Comparison of ENCODE assay signal across 7 cellular contexts in genomic region chr10:22137542-22137941, GRCh38.
"Had no signal": no experiment of that assay in that cellular context is flagged by ENCODE, and none has a peak within 500 bp of the region (broad histone marks: within the 10 kb centered on the region; RNA-seq: fewer than 3 reads in every experiment).

No MANE protein-coding gene starts in this region.

- H3K4me3 ChIP-seq: GM23338 had no signal

- H2AFZ ChIP-seq: GM23338 had no signal

- H3K4me3 Mint-ChIP-seq: GM23338, H9, IgD-negative memory B cell had no signal

- DNase-seq: H9, HCEC 1CT, KBM-7 had no signal

- H3K27ac ChIP-seq: HL-60 had no signal

- H3K27ac Mint-ChIP-seq: GM23338, H9, IgD-negative memory B cell had no signal

- H3K9me3 Mint-ChIP-seq: GM23338 had no signal

- ATAC-seq: GM23338, HepG2 had no signal

- H3K4me2 ChIP-seq: GM23338 had no signal
